Comparison of ENCODE assay signal across 8 cellular contexts in genomic region chr11:3947084-3947483, GRCh38.
A peak's percentile ranks its signal among the peaks of the same experiment; 100 is the strongest.
DNase-seq lines count a peak whose midpoint lies in the region; ATAC-seq and TF ChIP-seq lines count a peak whose summit lies in the region.

No MANE protein-coding gene starts in this region.

- H3K56ac ChIP-seq in mesendoderm (ENCODE audit: low read length) = no peak overlapping the region

- peak; percentile 85 to 88 for ATAC-seq in CD4-positive, CD25-positive, alpha-beta regulatory T cell (ENCODE audit: low read depth in 2 of 2)
- ATAC-seq in GM19395 (IDR thresholded peaks at IDR 0.05; ENCODE audit: unreplicated experiment) (peak; percentile 78), HG03520 (IDR thresholded peaks at IDR 0.05; ENCODE audit: unreplicated experiment) (peak; percentile 63), left ventricle myocardium superior (peak; percentile 92), foreskin keratinocyte (no peak)
- ATAC-seq in stimulated activated naive B cell treated with anti-CD40 and anti-IgM and Interleukin-4, amounts not matched to agents 10 μg/mL and 1 μg/mL and 100 μg/mL, for 72 hours (replicated peaks) = peak; percentile 56 to 63

- H3K4me1 ChIP-seq in CD4-positive, CD25-positive, alpha-beta regulatory T cell (ENCODE audit: control insufficient read depth, insufficient read depth, low read length, poor library complexity, severe bottlenecking) = peaks cover 94% of the 10 kb centered on the region
- H3K4me1 ChIP-seq in foreskin keratinocyte = no peaks in the 10 kb centered on the region
- H3K4me1 ChIP-seq in mesendoderm (ENCODE audit: control insufficient read depth, low read depth, low read length) = peaks cover 3% of the 10 kb centered on the region

- H2BK120ac ChIP-seq in mesendoderm (ENCODE audit: low read depth, low read length) = no peak overlapping the region

- H3K4me3 Mint-ChIP-seq in CD4-positive, CD25-positive, alpha-beta regulatory T cell = peak overlapping the region; percentile 58 to 81 (median 76)
- H3K4me3 Mint-ChIP-seq in stimulated activated naive B cell treated with anti-CD40 and anti-IgM and Interleukin-4, amounts not matched to agents 10 μg/mL and 1 μg/mL and 100 μg/mL, for 72 hours = no peak overlapping the region

- no peaks in the 10 kb centered on the region for H3K27me3 Mint-ChIP-seq in CD4-positive, CD25-positive, alpha-beta regulatory T cell
- H3K27me3 Mint-ChIP-seq in stimulated activated naive B cell treated with anti-CD40 and anti-IgM and Interleukin-4, amounts not matched to agents 10 μg/mL and 1 μg/mL and 100 μg/mL, for 72 hours = no peaks in the 10 kb centered on the region

- no peak overlapping the region for H3K9ac ChIP-seq in mesendoderm (ENCODE audit: low read length)

- H3K4me3 ChIP-seq in CD4-positive, CD25-positive, alpha-beta regulatory T cell (ENCODE audit: low read depth, low read length) = peak overlapping the region; percentile 74
- no peak overlapping the region for H3K4me3 ChIP-seq in mesendoderm (ENCODE audit: low read length)

- no peak for TF ChIP-seq CTCF in foreskin keratinocyte (conservative IDR thresholded peaks at IDR 0.05)

- intact Hi-C loops in left ventricle myocardium superior (cut with micrococcal nuclease) = loop anchor here (10.0 kb wide), 1 partner anchor 82 kb away; no protein-coding TSS in a partner anchor

- no peak overlapping the region for H3K23ac ChIP-seq in mesendoderm (ENCODE audit: low read length)

- H3K36me3 ChIP-seq in CD4-positive, CD25-positive, alpha-beta regulatory T cell (ENCODE audit: control insufficient read depth, insufficient read depth, low read length) = no peaks in the 10 kb centered on the region
- no peaks in the 10 kb centered on the region for H3K36me3 ChIP-seq in mesendoderm (ENCODE audit: control insufficient read depth, insufficient read depth, low read length)

- H3K27ac ChIP-seq in CD4-positive, CD25-positive, alpha-beta regulatory T cell (ENCODE audit: insufficient read depth, low read length, poor library complexity, severe bottlenecking) = peak overlapping the region; percentile 80
- H3K27ac ChIP-seq in foreskin keratinocyte (no peak overlapping the region), mesendoderm (ENCODE audit: low read depth, low read length) (no peak overlapping the region)

- H2BK15ac ChIP-seq in mesendoderm (replicated peaks; ENCODE audit: low read depth) = no peak overlapping the region

- no peaks in the 10 kb centered on the region for H3K9me3 ChIP-seq in CD4-positive, CD25-positive, alpha-beta regulatory T cell (ENCODE audit: control insufficient read depth in 2 of 2, low read length in 2 of 2)

- no peak overlapping the region for H3K4ac ChIP-seq in mesendoderm (ENCODE audit: low read depth, low read length)

- no peak overlapping the region for H4K5ac ChIP-seq in mesendoderm (ENCODE audit: low read length)

- no peak overlapping the region for H2BK5ac ChIP-seq in mesendoderm (ENCODE audit: low read length)

- H3K79me1 ChIP-seq in mesendoderm (ENCODE audit: low read length) = no peaks in the 10 kb centered on the region

- peak overlapping the region; percentile 93 to 97 (median 95) for H3K27ac Mint-ChIP-seq in CD4-positive, CD25-positive, alpha-beta regulatory T cell
- peak overlapping the region; percentile 86 for H3K27ac Mint-ChIP-seq in stimulated activated naive B cell treated with anti-CD40 and anti-IgM and Interleukin-4, amounts not matched to agents 10 μg/mL and 1 μg/mL and 100 μg/mL, for 72 hours

- peaks cover 3% of the 10 kb centered on the region for H3K36me3 Mint-ChIP-seq in CD4-positive, CD25-positive, alpha-beta regulatory T cell
- peaks cover 10 to 19% of the 10 kb centered on the region in 2 donors for H3K36me3 Mint-ChIP-seq in stimulated activated naive B cell treated with anti-CD40 and anti-IgM and Interleukin-4, amounts not matched to agents 10 μg/mL and 1 μg/mL and 100 μg/mL, for 72 hours

- peaks cover 50 to 95% (median 85%) of the 10 kb centered on the region in 4 donors for H3K4me1 Mint-ChIP-seq in CD4-positive, CD25-positive, alpha-beta regulatory T cell
- peaks cover 60 to 89% of the 10 kb centered on the region in 2 donors for H3K4me1 Mint-ChIP-seq in stimulated activated naive B cell treated with anti-CD40 and anti-IgM and Interleukin-4, amounts not matched to agents 10 μg/mL and 1 μg/mL and 100 μg/mL, for 72 hours

- H3K79me2 ChIP-seq in mesendoderm (ENCODE audit: control insufficient read depth, insufficient read depth, low read length) = no peaks in the 10 kb centered on the region

- H3K4me2 ChIP-seq in mesendoderm (ENCODE audit: low read length) = no peak overlapping the region

- no CpG with 5 or more reads among the region's 1 CpG for WGBS in mesendoderm (ENCODE audit: extremely low coverage, insufficient coverage, low lambda C conversion rate)

- no peak overlapping the region for H3K18ac ChIP-seq in mesendoderm (ENCODE audit: low read length)

- H2AK5ac ChIP-seq in mesendoderm (ENCODE audit: low read length) = no peak overlapping the region

- no peaks in the 10 kb centered on the region for H3K27me3 ChIP-seq in CD4-positive, CD25-positive, alpha-beta regulatory T cell (ENCODE audit: control insufficient read depth, insufficient read depth, low read length)
- H3K27me3 ChIP-seq in foreskin keratinocyte = no peaks in the 10 kb centered on the region
- H3K27me3 ChIP-seq in mesendoderm (ENCODE audit: insufficient read depth, low read length, poor library complexity) = no peaks in the 10 kb centered on the region

- DNase-seq in CD4-positive, CD25-positive, alpha-beta regulatory T cell = peak in 2 of 3 donors; percentile 65 to 91
- DNase-seq in activated CD8-positive, alpha-beta memory T cell treated with anti-CD3 and anti-CD28 coated beads, Interleukin-2, amount 50 U/mL, for 1 hour (ENCODE audit: extremely low read depth) = peak; percentile 23
- DNase-seq in left ventricle myocardium superior (no peak), foreskin keratinocyte (no peak), mesendoderm (no peak)
- DNase-seq in stimulated activated naive B cell treated with anti-CD40 and anti-IgM and Interleukin-4, amounts not matched to agents 10 μg/mL and 1 μg/mL and 100 μg/mL, for 72 hours = no peak

- H4K8ac ChIP-seq in mesendoderm (ENCODE audit: low read depth, low read length) = no peak overlapping the region

- H3K9me3 Mint-ChIP-seq in CD4-positive, CD25-positive, alpha-beta regulatory T cell = peaks cover 0 to 4% (median 0%) of the 10 kb centered on the region in 7 donors
- peaks cover 0 to 2% of the 10 kb centered on the region in 2 donors for H3K9me3 Mint-ChIP-seq in stimulated activated naive B cell treated with anti-CD40 and anti-IgM and Interleukin-4, amounts not matched to agents 10 μg/mL and 1 μg/mL and 100 μg/mL, for 72 hours

Comparison
In these comparisons a context has a peak if more than half of its experiments do, and no peak if none do; other contexts are left out.
1. DNase-seq: peak in CD4-positive, CD25-positive, alpha-beta regulatory T cell (2 of 3) and activated CD8-positive, alpha-beta memory T cell treated with anti-CD3 and anti-CD28 coated beads, Interleukin-2, amount 50 U/mL, for 1 hour (single experiment); none in left ventricle myocardium superior (single experiment), stimulated activated naive B cell treated with anti-CD40 and anti-IgM and Interleukin-4, amounts not matched to agents 10 μg/mL and 1 μg/mL and 100 μg/mL, for 72 hours (single experiment), foreskin keratinocyte (0 of 2) and mesendoderm (single experiment).
2. H3K4me3 Mint-ChIP-seq: peak in CD4-positive, CD25-positive, alpha-beta regulatory T cell (4 of 4); none in stimulated activated naive B cell treated with anti-CD40 and anti-IgM and Interleukin-4, amounts not matched to agents 10 μg/mL and 1 μg/mL and 100 μg/mL, for 72 hours (0 of 2).